8 cellular contexts compared by ENCODE assay signal in genomic region chr3:66220602-66221377, GRCh38. TPM values are rescaled to one million over a fixed set of nuclear protein-coding genes. Genes with fewer than 3 reads are reported as not detected.
DNase-seq lines count a peak whose midpoint lies in the region; ATAC-seq and TF ChIP-seq lines count a peak whose summit lies in the region.

SLC25A26 (plus strand) TSS chr3:66221001; CDS start chr3:66221095, 94 bp downstream.

- peaks cover 50% of the 10 kb centered on the region for H3K4me1 Mint-ChIP-seq in activated CD4-positive, alpha-beta memory T cell treated with anti-CD3 and anti-CD28 coated beads for 36 hours (ENCODE audit: low read depth)

- H3K36me3 Mint-ChIP-seq in activated CD4-positive, alpha-beta memory T cell treated with anti-CD3 and anti-CD28 coated beads for 36 hours, result peaks cover 37% of the 10 kb centered on the region

- H3K27ac ChIP-seq in dorsolateral prefrontal cortex, result peak within 1 kb of the TSS in 58 of 59 donors; percentile 43 to 89 (median 80)
- H3K27ac ChIP-seq in right lobe of liver, result peak within 1 kb of the TSS; percentile 63 to 74 (median 68)

- intact Hi-C loops in activated CD4-positive, alpha-beta memory T cell treated with anti-CD3 and anti-CD28 coated beads for 36 hours (cut with micrococcal nuclease), result loop anchor here (1.0 to 5.0 kb wide), 7 partner anchors 19 to 778 kb away; partner anchors contain the start of genes KBTBD8, LRIG1 and MAGI1
- intact Hi-C loops in dorsolateral prefrontal cortex (cut with DNase I) (no loop called here), right lobe of liver (cut with DNase I) (no loop called here)

- H3K27ac Mint-ChIP-seq in activated CD4-positive, alpha-beta memory T cell treated with anti-CD3 and anti-CD28 coated beads for 36 hours, result peak within 1 kb of the TSS; percentile 87

- peaks cover 0 to 8% (median 0%) of the 10 kb centered on the region in 4 donors for H3K4me1 ChIP-seq in right lobe of liver

- peaks cover 0 to 6% (median 0%) of the 10 kb centered on the region in 4 donors for H3K36me3 ChIP-seq in right lobe of liver

- POLR2A ChIA-PET in activated CD4-positive, alpha-beta memory T cell treated with anti-CD3 and anti-CD28 coated beads for 36 hours (lab: Charles Lee), result interaction anchor here (0.5 to 1.1 kb wide), 3 partner anchors 15 to 23 kb away, joined by 3 to 4 read pairs (median 3); no protein-coding TSS in a partner anchor

- H3K27me3 Mint-ChIP-seq in activated CD4-positive, alpha-beta memory T cell treated with anti-CD3 and anti-CD28 coated beads for 36 hours, result no peaks in the 10 kb centered on the region

- no peaks in the 10 kb centered on the region for H3K27me3 ChIP-seq in dorsolateral prefrontal cortex
- no peaks in the 10 kb centered on the region for H3K27me3 ChIP-seq in right lobe of liver

- peak; percentile 60 for TF ChIP-seq POLR2A in right lobe of liver (IDR thresholded peaks at IDR 0.05)

- TF ChIP-seq CTCF in dorsolateral prefrontal cortex (IDR thresholded peaks at IDR 0.05 in 54 of 56, conservative IDR thresholded peaks at IDR 0.05 in 2 of 56; ENCODE audit: low read depth in 1 of 56, partially characterized antibody in 56 of 56), result peak in 20 of 56 donors; percentile 8 to 40 (median 20)
- TF ChIP-seq CTCF in right lobe of liver (IDR thresholded peaks at IDR 0.05), result no peak

- ATAC-seq in GM19438 (IDR thresholded peaks at IDR 0.05; ENCODE audit: low read depth, unreplicated experiment) (peak; percentile 99), HG03575 (IDR thresholded peaks at IDR 0.05; ENCODE audit: extremely low read depth, insufficient number of reproducible peaks, low FRiP score, unreplicated experiment) (peak; percentile 96), right lobe of liver (peak; percentile 96 to 98 (median 98))

- peaks cover 6% of the 10 kb centered on the region for H3K9me3 Mint-ChIP-seq in activated CD4-positive, alpha-beta memory T cell treated with anti-CD3 and anti-CD28 coated beads for 36 hours

- H3K4me3 Mint-ChIP-seq in activated CD4-positive, alpha-beta memory T cell treated with anti-CD3 and anti-CD28 coated beads for 36 hours, result peak within 1 kb of the TSS; percentile 90

- CTCF ChIA-PET in activated CD4-positive, alpha-beta memory T cell treated with anti-CD3 and anti-CD28 coated beads for 36 hours (lab: Charles Lee), result no interaction called here

- 0% methylated on average over 31 of the region's 56 CpGs for WGBS in right lobe of liver (ENCODE audit: insufficient coverage, low coverage, low lambda C conversion rate, missing lambda C conversion rate)

- DNase-seq in CD1c-positive myeloid dendritic cell (ENCODE audit: extremely low spot score) (peak; percentile 96), NCI-H82 treated with DMSO at 0.1 percent for 48 hours (lab: John Stamatoyannopoulos, UW; ENCODE audit: unreplicated experiment) (peak; percentile 87), dorsolateral prefrontal cortex (peak; percentile 87 to 96 (median 92)), right lobe of liver (peak; percentile 95 to 98 (median 98))
- peak; percentile 98 for DNase-seq in activated CD4-positive, alpha-beta memory T cell treated with anti-CD3 and anti-CD28 coated beads for 36 hours
- peak; percentile 92 to 96 for DNase-seq in stimulated activated CD4-positive, alpha-beta T cell treated with anti-CD3 and anti-CD28 coated beads, Interleukin-4, amount 100 ng/mL, for 4 hours

- H3K9me3 ChIP-seq in right lobe of liver, result no peaks in the 10 kb centered on the region

- peak within 1 kb of the TSS; percentile 58 to 93 (median 81) for H3K4me3 ChIP-seq in dorsolateral prefrontal cortex
- H3K4me3 ChIP-seq in right lobe of liver, result peak within 1 kb of the TSS; percentile 67 to 92 (median 76)

RNA-seq across cellular contexts. Expression of gene SLC25A26, which starts in this region (rescaled TPM):
- 10 to 100 TPM; 22.6 TPM for total RNA-seq in activated CD4-positive, alpha-beta memory T cell treated with anti-CD3 and anti-CD28 coated beads for 36 hours
- total RNA-seq in dorsolateral prefrontal cortex, result 10 to 100 TPM; 17.0 to 63.2 (median 35.8) TPM
- total RNA-seq in right lobe of liver, result 10 to 100 TPM; 11.2 to 17.4 (median 12.8) TPM

Comparison
In these comparisons a context has a peak if more than half of its experiments do, and no peak if none do; other contexts are left out.
1. Peak in every context shown above with its lines: DNase-seq, ATAC-seq, H3K4me3 ChIP-seq and H3K27ac ChIP-seq.